Comparison of ENCODE assay signal across 1 cellular context in the genomic region with DNA sequence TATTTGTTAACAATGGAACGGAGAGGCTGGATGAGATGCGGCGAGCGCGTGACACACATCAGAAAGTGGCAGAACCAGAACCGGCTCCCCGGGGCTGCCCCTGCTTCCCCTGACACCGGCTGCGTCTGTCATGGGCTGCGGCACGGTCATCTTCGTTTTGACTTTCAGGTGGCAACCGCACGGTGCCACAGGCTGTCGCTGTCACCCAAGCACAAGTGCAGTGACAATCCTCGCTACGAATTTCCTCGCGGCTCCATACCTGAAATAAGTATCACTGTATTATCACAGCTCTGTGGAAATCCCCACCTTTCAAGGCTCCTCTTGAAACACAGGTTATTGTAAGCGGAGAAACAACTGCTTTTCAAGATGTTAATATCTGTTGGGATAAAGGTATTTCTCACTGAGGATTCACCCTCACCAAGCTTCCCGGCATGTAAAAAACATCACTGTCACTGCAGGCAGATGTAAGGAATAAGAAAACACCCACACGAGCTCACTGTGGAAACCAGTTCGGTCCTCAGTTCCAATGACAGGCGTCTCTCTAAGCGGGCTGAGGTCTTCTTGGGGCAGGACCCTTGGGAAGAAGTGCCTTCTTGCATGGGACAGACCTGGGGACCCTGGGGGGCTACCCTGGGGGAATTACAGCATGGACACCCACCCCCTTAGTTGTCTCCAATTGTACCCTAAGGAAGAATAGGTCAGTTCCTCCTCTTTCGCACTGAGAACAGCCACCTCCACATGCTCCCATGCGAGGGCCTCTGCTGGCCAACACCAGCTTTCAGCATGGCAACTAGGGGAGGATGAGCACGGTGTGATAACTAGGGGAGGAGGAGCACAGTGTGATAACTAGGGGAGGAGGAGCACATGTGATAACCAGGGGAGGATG.
TF ChIP-seq lines count a peak whose summit lies in the region.

No MANE protein-coding gene starts in this region.

TF ChIP-seq in H1, 55 proteins besides CTCF, POLR2A, EP300 and RAD21:
- TF ChIP-seq JUND (IDR thresholded peaks at IDR 0.05; ENCODE audit: low read length) (no peak), SP4 (IDR thresholded peaks at IDR 0.05; ENCODE audit: low read length) (no peak), MAX (IDR thresholded peaks at IDR 0.05) (peak; percentile 55), ATF2 (IDR thresholded peaks at IDR 0.05; ENCODE audit: low read length) (no peak), FOSL1 (IDR thresholded peaks at IDR 0.05; ENCODE audit: insufficient read depth, low read depth, low read length) (no peak)
